8 cellular contexts compared by ENCODE assay signal in genomic region chr9:97411789-97412627, GRCh38. TPM values are rescaled to one million over a fixed set of nuclear protein-coding genes. Genes with fewer than 3 reads are reported as not detected.
DNase-seq lines count a peak whose midpoint lies in the region; ATAC-seq and TF ChIP-seq lines count a peak whose summit lies in the region.

A gene with protein sequence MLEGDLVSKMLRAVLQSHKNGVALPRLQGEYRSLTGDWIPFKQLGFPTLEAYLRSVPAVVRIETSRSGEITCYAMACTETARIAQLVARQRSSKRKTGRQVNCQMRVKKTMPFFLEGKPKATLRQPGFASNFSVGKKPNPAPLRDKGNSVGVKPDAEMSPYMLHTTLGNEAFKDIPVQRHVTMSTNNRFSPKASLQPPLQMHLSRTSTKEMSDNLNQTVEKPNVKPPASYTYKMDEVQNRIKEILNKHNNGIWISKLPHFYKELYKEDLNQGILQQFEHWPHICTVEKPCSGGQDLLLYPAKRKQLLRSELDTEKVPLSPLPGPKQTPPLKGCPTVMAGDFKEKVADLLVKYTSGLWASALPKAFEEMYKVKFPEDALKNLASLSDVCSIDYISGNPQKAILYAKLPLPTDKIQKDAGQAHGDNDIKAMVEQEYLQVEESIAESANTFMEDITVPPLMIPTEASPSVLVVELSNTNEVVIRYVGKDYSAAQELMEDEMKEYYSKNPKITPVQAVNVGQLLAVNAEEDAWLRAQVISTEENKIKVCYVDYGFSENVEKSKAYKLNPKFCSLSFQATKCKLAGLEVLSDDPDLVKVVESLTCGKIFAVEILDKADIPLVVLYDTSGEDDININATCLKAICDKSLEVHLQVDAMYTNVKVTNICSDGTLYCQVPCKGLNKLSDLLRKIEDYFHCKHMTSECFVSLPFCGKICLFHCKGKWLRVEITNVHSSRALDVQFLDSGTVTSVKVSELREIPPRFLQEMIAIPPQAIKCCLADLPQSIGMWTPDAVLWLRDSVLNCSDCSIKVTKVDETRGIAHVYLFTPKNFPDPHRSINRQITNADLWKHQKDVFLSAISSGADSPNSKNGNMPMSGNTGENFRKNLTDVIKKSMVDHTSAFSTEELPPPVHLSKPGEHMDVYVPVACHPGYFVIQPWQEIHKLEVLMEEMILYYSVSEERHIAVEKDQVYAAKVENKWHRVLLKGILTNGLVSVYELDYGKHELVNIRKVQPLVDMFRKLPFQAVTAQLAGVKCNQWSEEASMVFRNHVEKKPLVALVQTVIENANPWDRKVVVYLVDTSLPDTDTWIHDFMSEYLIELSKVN (plus strand): TSS chr9:97412096. CDS start chr9:97428466, 16,370 bp downstream.

- H3K4me2 ChIP-seq in OCI-LY1 (ENCODE audit: low read length): peak within 1 kb of the TSS; percentile 65

- H3K9me3 ChIP-seq in OCI-LY1 (ENCODE audit: low read length) (no peaks in the 10 kb centered on the region), esophagus (ENCODE audit: control insufficient read depth in 2 of 2, insufficient read depth in 1 of 2, low read depth in 1 of 2, low read length in 1 of 2) (no peaks in the 10 kb centered on the region), muscle layer of colon (ENCODE audit: low read length) (no peaks in the 10 kb centered on the region)

- DNase-seq in COLO829 (ENCODE audit: low spot score): peak; percentile 97
- peak; percentile 90 for DNase-seq in HK-2 (ENCODE audit: unreplicated experiment)
- DNase-seq in activated T-cell treated with anti-CD3 and anti-CD28 coated beads for 48 hours (ENCODE audit: low read depth): peak; percentile 92
- DNase-seq in stimulated activated CD8-positive, alpha-beta memory T cell treated with anti-CD3 and anti-CD28 coated beads, Interleukin-7, amount 100 ng/mL, for 1 hour (ENCODE audit: low read depth in 2 of 2): peak; percentile 82 to 84

- H3K9ac ChIP-seq in OCI-LY1 (ENCODE audit: low read length) (peak within 1 kb of the TSS; percentile 64), muscle layer of colon (ENCODE audit: low read length) (peak within 1 kb of the TSS; percentile 51)

- no peak within 1 kb of the TSS for H3K27ac ChIP-seq in OCI-LY1 (ENCODE audit: low read depth, low read length, poor library complexity, severe bottlenecking)
- peak within 1 kb of the TSS; percentile 85 to 90 for H3K27ac ChIP-seq in esophagus (ENCODE audit: low read depth in 2 of 2, low read length in 1 of 2)
- peak within 1 kb of the TSS; percentile 78 for H3K27ac ChIP-seq in muscle layer of colon (ENCODE audit: low read depth, low read length)

- H3K4me3 ChIP-seq in OCI-LY1 (ENCODE audit: low read depth, low read length, poor library complexity, severe bottlenecking): peak within 1 kb of the TSS; percentile 73
- H3K4me3 ChIP-seq in esophagus (ENCODE audit: low read depth in 1 of 2, low read length in 2 of 2): peak within 1 kb of the TSS; percentile 88 to 96
- H3K4me3 ChIP-seq in muscle layer of colon (ENCODE audit: low read depth in 1 of 2, low read length in 2 of 2): peak within 1 kb of the TSS; percentile 74 to 96

- H3K27me3 ChIP-seq in OCI-LY1 (ENCODE audit: insufficient read depth, low read length) (no peaks in the 10 kb centered on the region), esophagus (ENCODE audit: control insufficient read depth in 1 of 2, insufficient read depth in 2 of 2, low read length in 2 of 2) (no peaks in the 10 kb centered on the region), muscle layer of colon (ENCODE audit: control insufficient read depth in 1 of 2, insufficient read depth in 2 of 2, low read length in 2 of 2) (no peaks in the 10 kb centered on the region)

- no peaks in the 10 kb centered on the region for H4K20me1 ChIP-seq in OCI-LY1 (ENCODE audit: insufficient read depth, low read length)

- H3K79me2 ChIP-seq in OCI-LY1 (ENCODE audit: insufficient read depth, low read length): no peaks in the 10 kb centered on the region

- H3K36me3 ChIP-seq in OCI-LY1 (ENCODE audit: insufficient read depth, low read length) (no peaks in the 10 kb centered on the region), esophagus (ENCODE audit: control insufficient read depth in 2 of 2, insufficient read depth in 2 of 2, low read length in 1 of 2) (no peaks in the 10 kb centered on the region), muscle layer of colon (ENCODE audit: insufficient read depth, low read length) (no peaks in the 10 kb centered on the region)

- ATAC-seq in GM19452 (IDR thresholded peaks at IDR 0.05; ENCODE audit: unreplicated experiment): peak; percentile 81

- H3F3A ChIP-seq in OCI-LY1 (ENCODE audit: insufficient read depth, low read length): no peaks in the 10 kb centered on the region

- 0 out of 2 replicates have a peak within 1 kb of the TSS, but pooled peaks have one; percentile 23 for H2AFZ ChIP-seq in OCI-LY1 (ENCODE audit: low read length)

- H3K4me1 ChIP-seq in OCI-LY1 (ENCODE audit: insufficient read depth, low read length, severe bottlenecking) (peaks cover 14% of the 10 kb centered on the region), esophagus (ENCODE audit: control insufficient read depth in 2 of 2, insufficient read depth in 2 of 2, low read length in 1 of 2) (no peaks in the 10 kb centered on the region), muscle layer of colon (ENCODE audit: insufficient read depth, low read length) (peaks cover 13% of the 10 kb centered on the region)

- 0 to 1% methylated on average over 108 to 115 of the region's 115 CpGs for WGBS in esophagus, 2 donors

- no peaks in the 10 kb centered on the region for H3K9me2 ChIP-seq in OCI-LY1 (ENCODE audit: low read depth, low read length)

- peak; percentile 90 for TF ChIP-seq CTCF in OCI-LY1 (IDR thresholded peaks at IDR 0.05; ENCODE audit: low read length)

RNA-seq across cellular contexts. Expression of the gene that starts here (rescaled TPM):
- polyA plus RNA-seq in esophagus: 1 to 10 TPM; 5.2 to 6.7 TPM
